1 cellular context compared by ENCODE assay signal in the genomic region with DNA sequence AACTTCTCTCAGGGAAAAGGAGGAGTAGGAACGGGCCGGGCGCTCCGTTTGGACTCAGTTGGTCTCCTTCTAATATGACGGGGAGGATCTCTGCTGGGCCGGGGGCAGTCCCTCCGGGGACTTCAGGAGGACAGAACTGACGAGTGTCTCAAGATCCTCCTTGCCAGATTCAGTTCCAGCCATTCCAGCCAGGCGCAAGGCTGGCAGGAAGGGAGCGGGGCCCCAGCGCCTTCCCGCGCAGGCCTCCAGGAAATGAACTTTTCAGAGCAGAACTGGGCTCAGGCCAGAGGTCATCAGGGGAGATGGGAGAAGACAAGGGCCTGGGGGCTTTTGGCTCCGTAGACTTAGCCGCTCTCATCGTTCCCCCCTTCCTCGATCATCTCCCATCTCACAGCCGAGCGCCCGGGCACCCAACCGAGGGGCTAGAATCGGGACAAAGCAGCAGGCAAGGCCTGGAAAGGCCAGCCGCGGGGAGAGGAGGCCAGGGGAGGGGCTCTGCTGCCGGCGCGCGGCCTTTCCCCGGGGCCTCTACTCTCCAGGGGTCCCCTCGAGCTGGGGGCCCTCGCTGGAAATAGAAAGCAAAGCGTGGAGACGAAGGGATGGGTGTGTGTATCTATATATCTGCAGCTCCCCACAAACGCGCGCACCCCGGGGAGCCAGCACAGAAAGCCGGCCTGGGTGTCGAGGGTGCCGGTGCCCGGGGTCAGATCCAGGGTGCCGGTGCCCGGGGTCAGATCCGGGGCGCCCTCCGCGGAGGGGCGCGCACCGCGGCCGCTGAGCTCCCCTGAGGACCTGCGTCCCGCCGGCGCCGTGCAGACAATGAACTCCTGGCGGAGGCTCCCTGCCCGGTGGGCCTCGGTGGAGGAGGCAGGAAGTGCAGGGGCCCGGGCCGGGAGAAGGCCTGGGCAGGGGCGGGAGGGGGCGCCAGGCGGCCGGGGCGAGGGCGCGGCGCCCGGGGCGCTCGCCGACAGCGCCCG.
A peak's percentile ranks its signal among the peaks of the same experiment; 100 is the strongest.
TF ChIP-seq lines count a peak whose summit lies in the region.

No MANE protein-coding gene starts in this region.

TF ChIP-seq in HepG2, 621 proteins besides CTCF, POLR2A, EP300 and RAD21 (continued from another document and continues in another):
- TF ChIP-seq ZUFSP (CRISPR knock-in tag; IDR thresholded peaks at IDR 0.05; ENCODE audit: borderline replicate concordance) (no peak), HIVEP1 (CRISPR knock-in tag; IDR thresholded peaks at IDR 0.05) (no peak), ZNF274 (CRISPR knock-in tag; IDR thresholded peaks at IDR 0.05) (no peak), ZFP1 (CRISPR knock-in tag; IDR thresholded peaks at IDR 0.05) (no peak), AKAP8 (CRISPR knock-in tag; IDR thresholded peaks at IDR 0.05) (no peak), RBM22 (optimal IDR thresholded peaks at IDR 0.05; ENCODE audit: low read length) (no peak), ZBTB33 (CRISPR knock-in tag; IDR thresholded peaks at IDR 0.05) (peak; percentile 38; the same call in 1 of the 2 replicates), HNRNPL (IDR thresholded peaks at IDR 0.05; ENCODE audit: low read depth, low read length) (no peak), ZNF143 (CRISPR knock-in tag; IDR thresholded peaks at IDR 0.05) (no peak), U2AF1 (optimal IDR thresholded peaks at IDR 0.05; ENCODE audit: low read depth, low read length) (no peak), ZFP82 (CRISPR knock-in tag; IDR thresholded peaks at IDR 0.05; ENCODE audit: borderline replicate concordance) (no peak), MXD1 (CRISPR knock-in tag; IDR thresholded peaks at IDR 0.05) (no peak), ZNF430 (CRISPR knock-in tag; IDR thresholded peaks at IDR 0.05) (no peak), ZSCAN25 (CRISPR knock-in tag; IDR thresholded peaks at IDR 0.05) (0 out of 2 replicates have a peak, but pooled peaks have one; percentile 19), ZHX2 (IDR thresholded peaks at IDR 0.05; ENCODE audit: low read depth) (no peak), ZHX2 (CRISPR knock-in tag; IDR thresholded peaks at IDR 0.05; ENCODE audit: borderline replicate concordance) (no peak), EZH2 (conservative IDR thresholded peaks at IDR 0.05; ENCODE audit: low read depth, low read length) (0 out of 2 replicates have a peak, but pooled peaks have one; percentile 5), EHMT2 (IDR thresholded peaks at IDR 0.05; ENCODE audit: borderline replicate concordance, low read depth, low read length) (no peak), ZNF512 (CRISPR knock-in tag; IDR thresholded peaks at IDR 0.05) (no peak), HOXD1 (CRISPR knock-in tag; IDR thresholded peaks at IDR 0.05) (no peak), SALL1 (CRISPR knock-in tag; IDR thresholded peaks at IDR 0.05) (no peak), NFKB2 (CRISPR knock-in tag; IDR thresholded peaks at IDR 0.05; ENCODE audit: borderline replicate concordance) (0 out of 2 replicates have a peak, but pooled peaks have one; percentile 15), TRIM22 (IDR thresholded peaks at IDR 0.05) (no peak), GFI1 (CRISPR knock-in tag; IDR thresholded peaks at IDR 0.05; ENCODE audit: borderline replicate concordance) (no peak)
- TF ChIP-seq, protein P1, sequence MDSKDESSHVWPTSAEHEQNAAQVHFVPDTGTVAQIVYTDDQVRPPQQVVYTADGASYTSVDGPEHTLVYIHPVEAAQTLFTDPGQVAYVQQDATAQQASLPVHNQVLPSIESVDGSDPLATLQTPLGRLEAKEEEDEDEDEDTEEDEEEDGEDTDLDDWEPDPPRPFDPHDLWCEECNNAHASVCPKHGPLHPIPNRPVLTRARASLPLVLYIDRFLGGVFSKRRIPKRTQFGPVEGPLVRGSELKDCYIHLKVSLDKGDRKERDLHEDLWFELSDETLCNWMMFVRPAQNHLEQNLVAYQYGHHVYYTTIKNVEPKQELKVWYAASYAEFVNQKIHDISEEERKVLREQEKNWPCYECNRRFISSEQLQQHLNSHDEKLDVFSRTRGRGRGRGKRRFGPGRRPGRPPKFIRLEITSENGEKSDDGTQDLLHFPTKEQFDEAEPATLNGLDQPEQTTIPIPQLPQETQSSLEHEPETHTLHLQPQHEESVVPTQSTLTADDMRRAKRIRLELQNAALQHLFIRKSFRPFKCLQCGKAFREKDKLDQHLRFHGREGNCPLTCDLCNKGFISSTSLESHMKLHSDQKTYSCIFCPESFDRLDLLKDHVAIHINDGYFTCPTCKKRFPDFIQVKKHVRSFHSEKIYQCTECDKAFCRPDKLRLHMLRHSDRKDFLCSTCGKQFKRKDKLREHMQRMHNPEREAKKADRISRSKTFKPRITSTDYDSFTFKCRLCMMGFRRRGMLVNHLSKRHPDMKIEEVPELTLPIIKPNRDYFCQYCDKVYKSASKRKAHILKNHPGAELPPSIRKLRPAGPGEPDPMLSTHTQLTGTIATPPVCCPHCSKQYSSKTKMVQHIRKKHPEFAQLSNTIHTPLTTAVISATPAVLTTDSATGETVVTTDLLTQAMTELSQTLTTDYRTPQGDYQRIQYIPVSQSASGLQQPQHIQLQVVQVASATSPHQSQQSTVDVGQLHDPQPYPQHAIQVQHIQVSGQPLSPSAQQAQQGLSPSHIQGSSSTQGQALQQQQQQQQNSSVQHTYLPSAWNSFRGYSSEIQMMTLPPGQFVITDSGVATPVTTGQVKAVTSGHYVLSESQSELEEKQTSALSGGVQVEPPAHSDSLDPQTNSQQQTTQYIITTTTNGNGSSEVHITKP (CRISPR knock-in tag; IDR thresholded peaks at IDR 0.05; ENCODE audit: low read depth), result no peak
- TF ChIP-seq, protein P2, sequence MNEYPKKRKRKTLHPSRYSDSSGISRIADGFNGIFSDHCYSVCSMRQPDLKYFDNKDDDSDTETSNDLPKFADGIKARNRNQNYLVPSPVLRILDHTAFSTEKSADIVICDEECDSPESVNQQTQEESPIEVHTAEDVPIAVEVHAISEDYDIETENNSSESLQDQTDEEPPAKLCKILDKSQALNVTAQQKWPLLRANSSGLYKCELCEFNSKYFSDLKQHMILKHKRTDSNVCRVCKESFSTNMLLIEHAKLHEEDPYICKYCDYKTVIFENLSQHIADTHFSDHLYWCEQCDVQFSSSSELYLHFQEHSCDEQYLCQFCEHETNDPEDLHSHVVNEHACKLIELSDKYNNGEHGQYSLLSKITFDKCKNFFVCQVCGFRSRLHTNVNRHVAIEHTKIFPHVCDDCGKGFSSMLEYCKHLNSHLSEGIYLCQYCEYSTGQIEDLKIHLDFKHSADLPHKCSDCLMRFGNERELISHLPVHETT (CRISPR knock-in tag; conservative IDR thresholded peaks at IDR 0.05), result no peak
- TF ChIP-seq, protein P3, sequence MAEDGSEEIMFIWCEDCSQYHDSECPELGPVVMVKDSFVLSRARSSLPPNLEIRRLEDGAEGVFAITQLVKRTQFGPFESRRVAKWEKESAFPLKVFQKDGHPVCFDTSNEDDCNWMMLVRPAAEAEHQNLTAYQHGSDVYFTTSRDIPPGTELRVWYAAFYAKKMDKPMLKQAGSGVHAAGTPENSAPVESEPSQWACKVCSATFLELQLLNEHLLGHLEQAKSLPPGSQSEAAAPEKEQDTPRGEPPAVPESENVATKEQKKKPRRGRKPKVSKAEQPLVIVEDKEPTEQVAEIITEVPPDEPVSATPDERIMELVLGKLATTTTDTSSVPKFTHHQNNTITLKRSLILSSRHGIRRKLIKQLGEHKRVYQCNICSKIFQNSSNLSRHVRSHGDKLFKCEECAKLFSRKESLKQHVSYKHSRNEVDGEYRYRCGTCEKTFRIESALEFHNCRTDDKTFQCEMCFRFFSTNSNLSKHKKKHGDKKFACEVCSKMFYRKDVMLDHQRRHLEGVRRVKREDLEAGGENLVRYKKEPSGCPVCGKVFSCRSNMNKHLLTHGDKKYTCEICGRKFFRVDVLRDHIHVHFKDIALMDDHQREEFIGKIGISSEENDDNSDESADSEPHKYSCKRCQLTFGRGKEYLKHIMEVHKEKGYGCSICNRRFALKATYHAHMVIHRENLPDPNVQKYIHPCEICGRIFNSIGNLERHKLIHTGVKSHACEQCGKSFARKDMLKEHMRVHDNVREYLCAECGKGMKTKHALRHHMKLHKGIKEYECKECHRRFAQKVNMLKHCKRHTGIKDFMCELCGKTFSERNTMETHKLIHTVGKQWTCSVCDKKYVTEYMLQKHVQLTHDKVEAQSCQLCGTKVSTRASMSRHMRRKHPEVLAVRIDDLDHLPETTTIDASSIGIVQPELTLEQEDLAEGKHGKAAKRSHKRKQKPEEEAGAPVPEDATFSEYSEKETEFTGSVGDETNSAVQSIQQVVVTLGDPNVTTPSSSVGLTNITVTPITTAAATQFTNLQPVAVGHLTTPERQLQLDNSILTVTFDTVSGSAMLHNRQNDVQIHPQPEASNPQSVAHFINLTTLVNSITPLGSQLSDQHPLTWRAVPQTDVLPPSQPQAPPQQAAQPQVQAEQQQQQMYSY (CRISPR knock-in tag; IDR thresholded peaks at IDR 0.05), result no peak
